21 cellular contexts compared by ENCODE assay signal in the genomic region with DNA sequence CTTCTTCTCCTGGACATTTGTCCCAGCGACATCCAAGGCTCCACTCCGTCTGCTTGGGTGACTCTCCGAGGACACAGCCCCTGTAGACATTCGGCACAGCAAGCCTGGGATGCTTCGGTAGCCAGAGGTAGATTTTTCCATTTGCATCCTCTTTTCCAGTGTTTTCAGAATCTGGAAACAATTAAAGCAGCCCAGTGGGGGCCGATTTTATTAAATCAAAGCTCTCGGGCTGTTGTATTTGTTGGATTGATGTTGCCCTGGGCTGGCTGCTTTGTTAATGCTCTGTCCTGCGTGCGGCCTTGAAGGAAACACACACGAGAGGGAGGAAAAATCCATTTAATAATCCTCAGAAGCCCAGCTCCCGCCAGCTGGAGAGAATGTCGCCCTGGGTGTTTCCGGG.
DNase-seq lines count a peak whose midpoint lies in the region; ATAC-seq, FAIRE-seq and TF ChIP-seq lines count a peak whose summit lies in the region.
"Had no signal": no experiment of that assay in that cellular context is flagged by ENCODE, and none has a peak within 500 bp of the region (broad histone marks: within the 10 kb centered on the region; RNA-seq: fewer than 3 reads in every experiment).

No MANE protein-coding gene starts in this region.

- no peak overlapping the region for H3K23ac ChIP-seq in H1 (ENCODE audit: insufficient read length)

- H3K27ac ChIP-seq in H1 (ENCODE audit: low read depth, low read length) = no peak overlapping the region
- no peak overlapping the region for H3K27ac ChIP-seq in left ventricle myocardium inferior (replicated peaks)
- H3K27ac ChIP-seq: 22Rv1, Peyer's patch had no signal

- no peak overlapping the region for H4K8ac ChIP-seq in H1 (ENCODE audit: extremely low read depth, insufficient read depth, low read length)

- H3K9ac ChIP-seq in H1 (replicated peaks in 1 of 4; ENCODE audit: extremely low read depth in 1 of 4, low read depth in 3 of 4, low read length in 3 of 4) = no peak overlapping the region

- no peak for TF ChIP-seq POLR2A in H1 (IDR thresholded peaks at IDR 0.05; ENCODE audit: control extremely low read depth in 1 of 2, low read depth in 2 of 2, low read length in 2 of 2)

- H2AK5ac ChIP-seq in H1 (ENCODE audit: low read depth, low read length) = 0 out of 2 replicates have a peak overlapping the region, but pooled peaks have one; percentile 39

- H2BK5ac ChIP-seq in H1 (ENCODE audit: low read depth, low read length) = no peak overlapping the region

- no peak overlapping the region for H4K5ac ChIP-seq in H1 (ENCODE audit: insufficient read length, low read depth, low read length)

- no peak overlapping the region for H2BK15ac ChIP-seq in H1 (ENCODE audit: low read length)

- H3K4me3 ChIP-seq in H1 (ENCODE audit: extremely low read depth in 1 of 4, insufficient read depth in 2 of 4, low read depth in 3 of 4, low read length in 4 of 4) (no peak overlapping the region), left ventricle myocardium inferior (no peak overlapping the region)
- H3K4me3 ChIP-seq: Peyer's patch had no signal

- CTCF ChIA-PET in H1 (lab: Charles Lee; ENCODE audit: partially characterized antibody) = interaction anchor here (0.6 to 3.3 kb wide), 3 partner anchors 18 to 26 kb away, joined by 3 to 30 read pairs (median 9); no protein-coding TSS in a partner anchor

- H2BK120ac ChIP-seq in H1 (replicated peaks; ENCODE audit: low read depth, low read length) = no peak overlapping the region

- no peak for FAIRE-seq in H1 (lab: Jason Lieb, UNC)
- FAIRE-seq: G401.6, GM12891, GM19239 had no signal

- no peak overlapping the region for H3K14ac ChIP-seq in H1 (ENCODE audit: insufficient read length)

- H3K27me3 ChIP-seq in H1 (replicated peaks in 1 of 4; ENCODE audit: control insufficient read depth in 3 of 4, extremely low read depth in 1 of 4, insufficient read depth in 3 of 4, low read length in 3 of 4) = peaks cover 0 to 3% (median 0%) of the 10 kb centered on the region in 4 experiments; a peak in 2 of 7 replicates
- no peaks in the 10 kb centered on the region for H3K27me3 ChIP-seq in left ventricle myocardium inferior (ENCODE audit: low read depth)
- H3K27me3 ChIP-seq: Peyer's patch had no signal

- POLR2A ChIA-PET in H1 (lab: Charles Lee; ENCODE audit: partially characterized antibody) = no interaction called here

- no peak overlapping the region for H3K4me3 Mint-ChIP-seq in nephron
- H3K4me3 Mint-ChIP-seq: CD4-positive, CD25-positive, alpha-beta regulatory T cell had no signal

- H2AFZ ChIP-seq in H1 (ENCODE audit: low read length) = no peak overlapping the region

- TF ChIP-seq RAD21 in H1 (IDR thresholded peaks at IDR 0.05 in 1 of 2, conservative IDR thresholded peaks at IDR 0.05 in 1 of 2; ENCODE audit: low read depth in 2 of 2, low read length in 2 of 2) = no peak

- no peaks in the 10 kb centered on the region for H3K23me2 ChIP-seq in H1 (ENCODE audit: low read depth, low read length)

- no peak overlapping the region for H4K91ac ChIP-seq in H1 (replicated peaks; ENCODE audit: insufficient read length, low read length)

- H3K79me1 ChIP-seq in H1 (ENCODE audit: low read depth, low read length) = no peaks in the 10 kb centered on the region; the same call in 1 of the 2 replicates

- no peaks in the 10 kb centered on the region for H3K36me3 Mint-ChIP-seq in nephron (ENCODE audit: low read depth)
- H3K36me3 Mint-ChIP-seq: CD4-positive, CD25-positive, alpha-beta regulatory T cell had no signal

- no peak overlapping the region for H3K4ac ChIP-seq in H1 (replicated peaks; ENCODE audit: insufficient read length, low read depth, low read length)

- H3K4me1 ChIP-seq in H1 (replicated peaks in 1 of 4; ENCODE audit: control insufficient read depth in 3 of 4, insufficient read depth in 4 of 4, low read length in 3 of 4) (no peaks in the 10 kb centered on the region; a peak in 4 of 7 replicates), left ventricle myocardium inferior (no peaks in the 10 kb centered on the region)
- H3K4me1 ChIP-seq: Peyer's patch had no signal

- H3K4me1 Mint-ChIP-seq in nephron = peaks cover 38% of the 10 kb centered on the region
- H3K4me1 Mint-ChIP-seq: CD4-positive, CD25-positive, alpha-beta regulatory T cell had no signal

- H2BK20ac ChIP-seq in H1 (ENCODE audit: low read length) = no peak overlapping the region

- no peaks in the 10 kb centered on the region for H3K9me3 Mint-ChIP-seq in nephron
- H3K9me3 Mint-ChIP-seq: CD4-positive, CD25-positive, alpha-beta regulatory T cell had no signal

- no peaks in the 10 kb centered on the region for H3K36me3 ChIP-seq in H1 (ENCODE audit: control insufficient read depth in 2 of 4, insufficient read depth in 4 of 4, low read length in 3 of 4)
- no peaks in the 10 kb centered on the region for H3K36me3 ChIP-seq in left ventricle myocardium inferior
- H3K36me3 ChIP-seq: Peyer's patch had no signal

- H3K18ac ChIP-seq in H1 (ENCODE audit: extremely low read depth, low read length) = no peak overlapping the region

- DNase-seq in NCI-H82 (lab: John Stamatoyannopoulos, UW) (peak; percentile 30), NCI-H82 treated with DMSO at 0.1 percent for 48 hours (lab: John Stamatoyannopoulos, UW; ENCODE audit: unreplicated experiment) (no peak), H1 (ENCODE audit: low read depth in 1 of 2, low spot score in 2 of 2) (no peak), left ventricle myocardium inferior (no peak), Kasumi-1 (lab: John Stamatoyannopoulos, UW) (no peak)
- DNase-seq: CD4-positive, CD25-positive, alpha-beta regulatory T cell; DMS79; GOT3; MM.1S; NCI-H1105; NCI-H187; NCI-H774; Peyer's patch; Right ventricle myocardium superior had no signal

- no peak overlapping the region for H3K56ac ChIP-seq in H1 (replicated peaks; ENCODE audit: insufficient read length, low read depth, low read length)

- H3K9me3 ChIP-seq in H1 (ENCODE audit: insufficient read depth in 2 of 2, low read depth in 1 of 2, low read length in 1 of 2) (no peaks in the 10 kb centered on the region), left ventricle myocardium inferior (replicated peaks) (no peaks in the 10 kb centered on the region)
- H3K9me3 ChIP-seq: Peyer's patch had no signal

- H3K27ac Mint-ChIP-seq in nephron = peak overlapping the region; percentile 34 to 84 (median 68)
- H3K27ac Mint-ChIP-seq: CD4-positive, CD25-positive, alpha-beta regulatory T cell had no signal

- H2BK12ac ChIP-seq in H1 (ENCODE audit: low read depth, low read length) = no peak overlapping the region

- TF ChIP-seq EP300 in H1 (IDR thresholded peaks at IDR 0.05; ENCODE audit: borderline replicate concordance in 1 of 2, low read depth in 2 of 2, low read length in 2 of 2) = no peak

- intact Hi-C loops in left ventricle myocardium inferior (cut with micrococcal nuclease) = no loop called here

- H3K27me3 Mint-ChIP-seq in nephron (ENCODE audit: low read depth) = peaks cover 7% of the 10 kb centered on the region
- H3K27me3 Mint-ChIP-seq: CD4-positive, CD25-positive, alpha-beta regulatory T cell had no signal

- H3K4me2 ChIP-seq in H1 (ENCODE audit: insufficient read depth in 1 of 2, low read depth in 2 of 2, low read length in 2 of 2) = no peak overlapping the region

- ATAC-seq in GM21723 (IDR thresholded peaks at IDR 0.05; ENCODE audit: unreplicated experiment) (no peak), GM18502 (IDR thresholded peaks at IDR 0.05; ENCODE audit: poor library complexity, unreplicated experiment) (no peak)

- H3K79me2 ChIP-seq in H1 (ENCODE audit: control insufficient read depth in 1 of 2, insufficient read depth in 2 of 2, low read length in 2 of 2) = no peaks in the 10 kb centered on the region; a peak in 1 of 4 replicates

- WGBS in H1 (ENCODE audit: extremely low coverage in 1 of 2, insufficient coverage in 1 of 2, insufficient read length in 1 of 2, insufficient replicate concordance in 2 of 2, low coverage in 1 of 2, low lambda C conversion rate in 2 of 2, missing lambda C conversion rate in 1 of 2), 2 experiments = 94% methylated on average over 13 of the region's 13 CpGs; no CpG with 5 or more reads in 1 of the 2 experiments

- peaks cover 0 to 9% of the 10 kb centered on the region in 2 experiments for H4K20me1 ChIP-seq in H1 (replicated peaks in 1 of 2; ENCODE audit: control insufficient read depth in 1 of 2, insufficient read depth in 2 of 2, low read length in 2 of 2)

- TF ChIP-seq CTCF in H1 (IDR thresholded peaks at IDR 0.05; ENCODE audit: control extremely low read depth in 1 of 3, insufficient read depth in 1 of 3, low read depth in 1 of 3, low read length in 3 of 3) (no peak), nephron (IDR thresholded peaks at IDR 0.05; ENCODE audit: unreplicated experiment in 3 of 3) (no peak), left ventricle myocardium inferior (IDR thresholded peaks at IDR 0.05; ENCODE audit: borderline replicate concordance) (no peak)

TF ChIP-seq in H1, 55 proteins besides CTCF, POLR2A, EP300 and RAD21:
- TF ChIP-seq KDM5A (IDR thresholded peaks at IDR 0.05; ENCODE audit: low read length) (no peak), RNF2 (IDR thresholded peaks at IDR 0.05; ENCODE audit: borderline replicate concordance, low read depth, low read length, missing control alignments, poor library complexity, severe bottlenecking) (no peak), BACH1 (IDR thresholded peaks at IDR 0.05; ENCODE audit: low read length) (no peak), RXRA (IDR thresholded peaks at IDR 0.05; ENCODE audit: insufficient read depth, low read depth, low read length) (no peak), POLR2AphosphoS5 (IDR thresholded peaks at IDR 0.05; ENCODE audit: low read depth, low read length) (no peak), CHD1 (IDR thresholded peaks at IDR 0.05; ENCODE audit: low read depth, low read length) (no peak), JUND (IDR thresholded peaks at IDR 0.05; ENCODE audit: low read length) (no peak), NANOG (IDR thresholded peaks at IDR 0.05; ENCODE audit: insufficient read depth, low read depth, low read length, poor library complexity, severe bottlenecking) (no peak), YY1 (IDR thresholded peaks at IDR 0.05; ENCODE audit: low read depth, low read length) (no peak), SP4 (IDR thresholded peaks at IDR 0.05; ENCODE audit: low read length) (no peak), TCF12 (IDR thresholded peaks at IDR 0.05; ENCODE audit: low read depth, low read length) (no peak), JUN (IDR thresholded peaks at IDR 0.05; ENCODE audit: low read depth, low read length) (no peak), KDM4A (IDR thresholded peaks at IDR 0.05; ENCODE audit: low read depth, low read length, severe bottlenecking) (no peak), MAFK (IDR thresholded peaks at IDR 0.05; ENCODE audit: low read depth, low read length) (no peak), TAF7 (optimal IDR thresholded peaks at IDR 0.05; ENCODE audit: borderline replicate concordance, low read depth, low read length) (no peak), NRF1 (IDR thresholded peaks at IDR 0.05; ENCODE audit: low read depth, low read length) (no peak)
